Comparison of ENCODE assay signal across 8 cellular contexts in genomic region chrX:20141281-20142220, GRCh38. TPM values are rescaled to one million over a fixed set of nuclear protein-coding genes. Genes with fewer than 3 reads are reported as not detected.
DNase-seq lines count a peak whose midpoint lies in the region; ATAC-seq lines count a peak whose summit lies in the region.

EIF1AX (minus strand) TSS chrX:20141838; CDS start chrX:20141640, 198 bp downstream.

- ATAC-seq in GM19351 (IDR thresholded peaks at IDR 0.05; ENCODE audit: unreplicated experiment) (peak; percentile 97), HG03521 (IDR thresholded peaks at IDR 0.05; ENCODE audit: unreplicated experiment) (peak; percentile 98), left lobe of liver (peak; percentile 97)

- no peaks in the 10 kb centered on the region for H3K9me3 ChIP-seq in BLaER1 treated with 17β-estradiol and CSF1 and Interleukin-3, amounts not matched to agents 10 nM and 100 nM (replicated peaks in 1 of 11)

- peak; percentile 97 for DNase-seq in NCI-H748 (lab: John Stamatoyannopoulos, UW; ENCODE audit: unreplicated experiment)
- peak; percentile 92 for DNase-seq in activated CD4-positive, alpha-beta T cell treated with anti-CD3 and anti-CD28 coated beads, Interleukin-2, amount 50 U/mL, for 1 hour
- DNase-seq in dedifferentiated amniotic fluid mesenchymal stem cell (ENCODE audit: extremely low spot score), result peak; percentile 99
- peak; percentile 95 for DNase-seq in left lobe of liver (ENCODE audit: low spot score)
- peak; percentile 92 for DNase-seq in stimulated activated CD4-positive, alpha-beta T cell treated with anti-CD3 and anti-CD28 coated beads, Interleukin-2, amount 100 ng/mL, for 4 hours (ENCODE audit: low read depth)

- H4K20me1 ChIP-seq in BLaER1 treated with 17β-estradiol and CSF1 and Interleukin-3, amounts not matched to agents 10 nM and 100 nM, result peaks cover 39 to 50% (median 46%) of the 10 kb centered on the region in 11 experiments; a peak in 21 of 22 replicates

- H3K4me3 ChIP-seq in BLaER1 treated with 17β-estradiol and CSF1 and Interleukin-3, amounts not matched to agents 10 nM and 100 nM, result peak within 1 kb of the TSS; percentile 81 to 100 (median 90)

- H3K27ac ChIP-seq in BLaER1 treated with 17β-estradiol and CSF1 and Interleukin-3, amounts not matched to agents 10 nM and 100 nM, result peak within 1 kb of the TSS; percentile 81 to 95 (median 87)

- H3K4me1 ChIP-seq in BLaER1 treated with 17β-estradiol and CSF1 and Interleukin-3, amounts not matched to agents 10 nM and 100 nM, result peaks cover 30 to 55% (median 47%) of the 10 kb centered on the region in 10 experiments

- peak within 1 kb of the TSS; percentile 81 to 92 (median 86) for H3K4me2 ChIP-seq in BLaER1 treated with 17β-estradiol and CSF1 and Interleukin-3, amounts not matched to agents 10 nM and 100 nM

- H3K36me3 ChIP-seq in BLaER1 treated with 17β-estradiol and CSF1 and Interleukin-3, amounts not matched to agents 10 nM and 100 nM, result peaks cover 31 to 38% (median 37%) of the 10 kb centered on the region in 11 experiments

- H3K27me3 ChIP-seq in BLaER1 treated with 17β-estradiol and CSF1 and Interleukin-3, amounts not matched to agents 10 nM and 100 nM, result no peaks in the 10 kb centered on the region

- H3K9ac ChIP-seq in BLaER1 treated with 17β-estradiol and CSF1 and Interleukin-3, amounts not matched to agents 10 nM and 100 nM, result peak within 1 kb of the TSS; percentile 84 to 98 (median 93)

RNA-seq across cellular contexts. Expression of gene EIF1AX, which starts in this region (rescaled TPM):
- total RNA-seq in left lobe of liver, result 40.5 TPM

Comparison
In these comparisons a context has a peak if more than half of its experiments do, and no peak if none do; other contexts are left out.
1. Peak in every context shown above with its lines: DNase-seq, ATAC-seq, H3K4me3 ChIP-seq and H3K27ac ChIP-seq.